16 cellular contexts compared by ENCODE assay signal in genomic region chrX:151896734-151897474, GRCh38. TPM values are rescaled to one million over a fixed set of nuclear protein-coding genes. Genes with fewer than 3 reads are reported as not detected.
A peak's percentile ranks its signal among the peaks of the same experiment; 100 is the strongest.
DNase-seq lines count a peak whose midpoint lies in the region; ATAC-seq, FAIRE-seq and TF ChIP-seq lines count a peak whose summit lies in the region.
"Had no signal": no experiment of that assay in that cellular context is flagged by ENCODE, and none has a peak within 500 bp of the region (broad histone marks: within the 10 kb centered on the region; RNA-seq: fewer than 3 reads in every experiment).

No MANE protein-coding gene starts in this region.

- CTCF ChIA-PET in HepG2 (lab: Yijun Ruan, JAX; ENCODE audit: low intra/inter-chr PET ratio, low total read pairs), result no interaction called here

- no peak overlapping the region for H3K4me2 ChIP-seq in HepG2 (ENCODE audit: low read depth, low read length)

- H4K20me1 ChIP-seq in HepG2 (ENCODE audit: insufficient read depth, low read length), result no peaks in the 10 kb centered on the region

- H3K9me3 ChIP-seq in HepG2 (ENCODE audit: low read length) (no peaks in the 10 kb centered on the region), right lobe of liver (no peaks in the 10 kb centered on the region), WERI-Rb-1 (ENCODE audit: severe bottlenecking) (no peaks in the 10 kb centered on the region)
- H3K9me3 ChIP-seq: uterus had no signal

- TF ChIP-seq CTCF in HepG2 (CRISPR knock-in tag; IDR thresholded peaks at IDR 0.05) (no peak), right lobe of liver (IDR thresholded peaks at IDR 0.05) (no peak), epithelial cell of esophagus (IDR thresholded peaks at IDR 0.05; ENCODE audit: insufficient read depth, low read depth, low read length, missing control alignments) (no peak), WERI-Rb-1 (IDR thresholded peaks at IDR 0.05; ENCODE audit: low read depth, low read length) (no peak), GM20000 (IDR thresholded peaks at IDR 0.05; ENCODE audit: extremely low read depth, missing control alignments) (no peak)

- in situ Hi-C loops in HepG2 (cut with HindIII; ENCODE audit: extremely low pct_ligation_motif_present, low pct_unique_long_range_greater_than_20kb), result no loop called here

- H3K27me3 ChIP-seq in HepG2 (ENCODE audit: control insufficient read depth in 1 of 2, insufficient read depth in 2 of 2, low read length in 2 of 2) (no peaks in the 10 kb centered on the region), right lobe of liver (no peaks in the 10 kb centered on the region), WERI-Rb-1 (ENCODE audit: insufficient read depth, low read depth, severe bottlenecking) (peaks cover 2% of the 10 kb centered on the region)
- H3K27me3 ChIP-seq: uterus had no signal

- WGBS in HepG2 (ENCODE audit: low lambda C conversion rate), result 1% methylated on average over 5 of the region's 5 CpGs
- 39% methylated on average over 5 of the region's 5 CpGs for WGBS in right lobe of liver (ENCODE audit: insufficient coverage, low coverage, low lambda C conversion rate, missing lambda C conversion rate)

- no peak for TF ChIP-seq EP300 in HepG2 (IDR thresholded peaks at IDR 0.05; ENCODE audit: low read depth in 2 of 2, low read length in 2 of 2)
- TF ChIP-seq EP300 in HepG2 (CRISPR knock-in tag; IDR thresholded peaks at IDR 0.05; ENCODE audit: borderline replicate concordance), result no peak

- ATAC-seq in HepG2 (no peak), right lobe of liver (no peak), Right ventricle myocardium inferior (no peak)
- ATAC-seq: stimulated activated effector memory CD8-positive, alpha-beta T cell treated with anti-CD3 and anti-CD28 coated beads, Interleukin-12 subunit alpha, Interleukin-12 subunit beta, amount 100 ng/mL, for 72 hours had no signal

- H3K4me1 ChIP-seq in HepG2 (ENCODE audit: insufficient read depth, low read length) (no peaks in the 10 kb centered on the region), right lobe of liver (no peaks in the 10 kb centered on the region)
- H3K4me1 ChIP-seq: uterus had no signal

- H2AFZ ChIP-seq in HepG2 (ENCODE audit: low read length), result no peak overlapping the region

- H3K27ac ChIP-seq in HepG2 (ENCODE audit: extremely low read length, insufficient read depth, low read length) (no peak overlapping the region), right lobe of liver (no peak overlapping the region), WERI-Rb-1 (no peak overlapping the region)
- H3K27ac ChIP-seq: uterus had no signal

- POLR2A ChIA-PET in HepG2 (lab: Yijun Ruan, JAX), result no interaction called here

- no TSS peak for BruUV-seq in HepG2 (replicated peaks; lab: Mats Ljungman, UMichigan)

- H3K36me3 ChIP-seq in HepG2 (replicated peaks in 1 of 2; ENCODE audit: control insufficient read depth in 1 of 2, insufficient read depth in 2 of 2, low read length in 2 of 2) (no peaks in the 10 kb centered on the region), right lobe of liver (no peaks in the 10 kb centered on the region), WERI-Rb-1 (no peaks in the 10 kb centered on the region)
- H3K36me3 ChIP-seq: uterus had no signal

- no peak overlapping the region for H3K4me3 ChIP-seq in HepG2 (replicated peaks in 1 of 3; ENCODE audit: insufficient read depth in 1 of 3, low read depth in 2 of 3, low read length in 3 of 3)
- no peak overlapping the region for H3K4me3 ChIP-seq in right lobe of liver
- H3K4me3 ChIP-seq in epithelial cell of esophagus (ENCODE audit: low read length), result no peak overlapping the region
- H3K4me3 ChIP-seq in WERI-Rb-1 (ENCODE audit: low read depth, low read length), result no peak overlapping the region
- H3K4me3 ChIP-seq: uterus had no signal

- FAIRE-seq in HepG2 (lab: Jason Lieb, UNC), result no peak
- FAIRE-seq: kidney had no signal

- intact Hi-C loops in HepG2 (cut with micrococcal nuclease; ENCODE audit: unreplicated experiment) (no loop called here), right lobe of liver (cut with DNase I) (no loop called here), Right ventricle myocardium inferior (cut with DNase I) (no loop called here)

- no peak for TF ChIP-seq RAD21 in HepG2 (CRISPR knock-in tag; IDR thresholded peaks at IDR 0.05)

- H3K9ac ChIP-seq in HepG2 (ENCODE audit: insufficient read depth, low read depth, low read length), result no peak overlapping the region

- DNase-seq in HepG2 (ENCODE audit: low spot score) (no peak), right lobe of liver (no peak), RKO (ENCODE audit: low spot score) (peak; percentile 23), epithelial cell of esophagus (ENCODE audit: low read depth) (peak; percentile 24), Right ventricle myocardium inferior (ENCODE audit: missing footprints) (no peak), WERI-Rb-1 (no peak), epidermal melanocyte (ENCODE audit: insufficient read length, low spot score) (no peak), GM20000 (ENCODE audit: low spot score) (no peak)
- DNase-seq: activated B cell treated with CpG ODN at 0.5 μM for 24 hours; activated gamma-delta T cell; effector CD8-positive, alpha-beta T cell; kidney; nucleus accumbens; uterus had no signal

- TF ChIP-seq POLR2A in HepG2 (IDR thresholded peaks at IDR 0.05; ENCODE audit: insufficient read depth in 1 of 2, low read depth in 2 of 2, low read length in 2 of 2) (no peak), right lobe of liver (IDR thresholded peaks at IDR 0.05) (no peak)

- no peaks in the 10 kb centered on the region for H3K79me2 ChIP-seq in HepG2 (ENCODE audit: insufficient read depth, low read length)

TF ChIP-seq in HepG2, 621 proteins besides CTCF, POLR2A, EP300 and RAD21 (continues in another document):
- TF ChIP-seq ZNF703 (CRISPR knock-in tag; IDR thresholded peaks at IDR 0.05; ENCODE audit: borderline replicate concordance), result no peak
- no peak for TF ChIP-seq GFI1 (CRISPR knock-in tag; IDR thresholded peaks at IDR 0.05; ENCODE audit: borderline replicate concordance)
- no peak for TF ChIP-seq TAF15 (IDR thresholded peaks at IDR 0.05; ENCODE audit: low read depth, low read length, poor library complexity, severe bottlenecking)
- TF ChIP-seq PRDM4 (CRISPR knock-in tag; IDR thresholded peaks at IDR 0.05; ENCODE audit: borderline replicate concordance), result no peak
- no peak for TF ChIP-seq MEF2D (CRISPR knock-in tag; IDR thresholded peaks at IDR 0.05)
- no peak for TF ChIP-seq TOE1 (CRISPR knock-in tag; IDR thresholded peaks at IDR 0.05)
- TF ChIP-seq CEBPG (CRISPR knock-in tag; IDR thresholded peaks at IDR 0.05), result peak; percentile 18; the same call in 1 of the 2 replicates
- no peak for TF ChIP-seq ZFP41 (CRISPR knock-in tag; IDR thresholded peaks at IDR 0.05; ENCODE audit: borderline replicate concordance)
- no peak for TF ChIP-seq MTA1 (CRISPR knock-in tag; IDR thresholded peaks at IDR 0.05; ENCODE audit: borderline replicate concordance)
- peak; percentile 46; the same call in 1 of the 2 replicates for TF ChIP-seq ATF7 (IDR thresholded peaks at IDR 0.05)
- no peak for TF ChIP-seq ATF7 (CRISPR knock-in tag; IDR thresholded peaks at IDR 0.05)
- TF ChIP-seq EZH2 (conservative IDR thresholded peaks at IDR 0.05; ENCODE audit: low read depth, low read length), result no peak
- TF ChIP-seq NR2F6 (IDR thresholded peaks at IDR 0.05), result no peak
- TF ChIP-seq NR2F6 (CRISPR knock-in tag; IDR thresholded peaks at IDR 0.05), result no peak
- TF ChIP-seq MXI1 (IDR thresholded peaks at IDR 0.05; ENCODE audit: borderline replicate concordance, low read depth, low read length), result no peak
- TF ChIP-seq ZNF607 (CRISPR knock-in tag; IDR thresholded peaks at IDR 0.05; ENCODE audit: borderline replicate concordance), result no peak

RNA-seq across cellular contexts. Expression of gene MAGEA4, which starts 15.8 kb away (rescaled TPM):
- total RNA-seq in HepG2 (2016; rRNA removed; fragmentation: Illumina TruSeq; extraction: Trizol), result not detected in 2 replicates
- total RNA-seq in HepG2 (2016; cell fraction: cytosol; rRNA removed; fragmentation: Illumina TruSeq; extraction: Trizol; ENCODE audit: low read depth), result not detected in 2 replicates
- total RNA-seq in HepG2 (2016; cell fraction: insoluble cytoplasmic fraction; rRNA removed; fragmentation: Illumina TruSeq; extraction: Trizol), result not detected in 2 replicates
- total RNA-seq in HepG2 (2016; cell fraction: membrane; rRNA removed; fragmentation: Illumina TruSeq; extraction: Trizol), result not detected in 2 replicates
- total RNA-seq in HepG2 (2016; cell fraction: nucleus; rRNA removed; fragmentation: Illumina TruSeq; extraction: Trizol), result not detected in 2 replicates
- polyA plus RNA-seq in HepG2 (2011; rRNA removed), result not detected in 2 replicates
- not detected in 2 replicates for polyA plus RNA-seq in HepG2 (2011; cell fraction: cytosol; rRNA removed)
- polyA plus RNA-seq in HepG2 (2011; cell fraction: nucleus; rRNA removed), result not detected in 2 replicates
- not detected in 2 replicates for polyA plus RNA-seq in HepG2 (2012)
- not detected in 2 replicates for polyA plus RNA-seq in HepG2 (2016; cell fraction: cytosol; fragmentation: Illumina TruSeq; extraction: Trizol; ENCODE audit: low read depth)
- not detected in 2 replicates for polyA plus RNA-seq in HepG2 (2016; cell fraction: insoluble cytoplasmic fraction; fragmentation: Illumina TruSeq; extraction: Trizol; ENCODE audit: low read depth)
- polyA plus RNA-seq in HepG2 (2016; cell fraction: membrane; fragmentation: Illumina TruSeq; extraction: Trizol; ENCODE audit: low read depth), result not detected in 2 replicates
- polyA plus RNA-seq in HepG2 (2016; cell fraction: nucleus; fragmentation: Illumina TruSeq; extraction: Trizol; ENCODE audit: insufficient read depth, low read depth), result not detected in 2 replicates
- polyA minus RNA-seq in HepG2 (2011; rRNA and poly(A)+ RNA removed; ENCODE audit: low replicate concordance), result not detected in 2 replicates
- polyA minus RNA-seq in HepG2 (2011; cell fraction: cytosol; rRNA and poly(A)+ RNA removed), result not detected in 2 replicates
- polyA minus RNA-seq in HepG2 (2011; cell fraction: nucleus; rRNA and poly(A)+ RNA removed), result not detected in 2 replicates
- not detected for total RNA-seq in right lobe of liver
- total RNA-seq in Right ventricle myocardium inferior, result not detected
- total RNA-seq: activated B cell treated with CpG ODN at 0.5 μM for 24 hours, kidney, uterus had no signal
- polyA plus RNA-seq: AG04450 had no signal

Comparison
In these comparisons a context has a peak if more than half of its experiments do, and no peak if none do; other contexts are left out.
1. DNase-seq: peak in RKO (single experiment) and epithelial cell of esophagus (single experiment); none in HepG2 (single experiment), right lobe of liver (0 of 3), Right ventricle myocardium inferior (single experiment), WERI-Rb-1 (single experiment), epidermal melanocyte (single experiment) and GM20000 (single experiment).